In genomic region chr7:84100866-84101265, GRCh38 we compare ENCODE assay signal across 14 cellular contexts.
DNase-seq lines count a peak whose midpoint lies in the region; ATAC-seq, FAIRE-seq and TF ChIP-seq lines count a peak whose summit lies in the region.
"Had no signal": no experiment of that assay in that cellular context is flagged by ENCODE, and none has a peak within 500 bp of the region (broad histone marks: within the 10 kb centered on the region; RNA-seq: fewer than 3 reads in every experiment).

No MANE protein-coding gene starts in this region.

- H3K9me3 ChIP-seq in cardiac muscle cell (ENCODE audit: low read depth) (no peaks in the 10 kb centered on the region), right atrium auricular region (no peaks in the 10 kb centered on the region), RWPE2 (ENCODE audit: severe bottlenecking) (no peaks in the 10 kb centered on the region)
- H3K9me3 ChIP-seq: BLaER1 had no signal

- H3K27me3 ChIP-seq in cardiac muscle cell (no peaks in the 10 kb centered on the region), right atrium auricular region (no peaks in the 10 kb centered on the region), RWPE2 (ENCODE audit: insufficient read depth, poor library complexity, severe bottlenecking) (no peaks in the 10 kb centered on the region)
- H3K27me3 ChIP-seq: BLaER1 had no signal

- no peak overlapping the region for H3K27ac ChIP-seq in cardiac muscle cell
- H3K27ac ChIP-seq in right atrium auricular region: no peak overlapping the region
- H3K27ac ChIP-seq in RWPE2 (ENCODE audit: poor library complexity, severe bottlenecking): no peak overlapping the region
- H3K27ac ChIP-seq: BLaER1 had no signal

- H3K4me3 ChIP-seq in cardiac muscle cell (no peak overlapping the region), right atrium auricular region (no peak overlapping the region), RWPE2 (ENCODE audit: severe bottlenecking) (no peak overlapping the region), foreskin fibroblast (ENCODE audit: low read depth in 1 of 2, low read length in 2 of 2) (no peak overlapping the region)
- H3K4me3 ChIP-seq: BLaER1 had no signal

- H3K4me1 ChIP-seq in cardiac muscle cell (ENCODE audit: low read depth) (peaks cover 3% of the 10 kb centered on the region), right atrium auricular region (no peaks in the 10 kb centered on the region), RWPE2 (ENCODE audit: insufficient read depth, poor library complexity, severe bottlenecking) (peaks cover 8% of the 10 kb centered on the region)
- H3K4me1 ChIP-seq: BLaER1 had no signal

- DNase-seq in cardiac muscle cell (ENCODE audit: low read depth in 1 of 2, low spot score in 1 of 2): peak in 1 of 2 donors; percentile 44
- DNase-seq in right atrium auricular region (ENCODE audit: low spot score): no peak
- DNase-seq in RWPE2 (ENCODE audit: low spot score): no peak
- DNase-seq in foreskin fibroblast: peak; percentile 16 to 61
- DNase-seq in urothelium cell line (ENCODE audit: low spot score): peak; percentile 27
- no peak for DNase-seq in SHP77 treated with DMSO at 0.1 percent for 48 hours (lab: John Stamatoyannopoulos, UW)
- no peak for DNase-seq in effector CD8-positive, alpha-beta T cell (lab: John Stamatoyannopoulos, UW)
- DNase-seq: hypothalamus; NCI-H510A treated with DMSO at 0.1 percent for 48 hours; stimulated activated naive CD8-positive, alpha-beta T cell treated with anti-CD3 and anti-CD28 coated beads, Interleukin-15, amount 100 ng/mL, for 72 hours had no signal

- H3K36me3 ChIP-seq in cardiac muscle cell: no peaks in the 10 kb centered on the region
- no peaks in the 10 kb centered on the region for H3K36me3 ChIP-seq in right atrium auricular region
- no peaks in the 10 kb centered on the region for H3K36me3 ChIP-seq in RWPE2 (ENCODE audit: low read depth)
- H3K36me3 ChIP-seq: BLaER1 had no signal

- peak; percentile 79 for FAIRE-seq in urothelium cell line (lab: Jason Lieb, UNC)
- FAIRE-seq: colon had no signal

- TF ChIP-seq CTCF in cardiac muscle cell (IDR thresholded peaks at IDR 0.05; ENCODE audit: low read depth, low read length) (peak; percentile 31), right atrium auricular region (IDR thresholded peaks at IDR 0.05) (no peak), RWPE2 (IDR thresholded peaks at IDR 0.05; ENCODE audit: poor library complexity, severe bottlenecking) (no peak), foreskin fibroblast (IDR thresholded peaks at IDR 0.05; ENCODE audit: low read depth, low read length) (no peak)

- ATAC-seq in RWPE2 (ENCODE audit: low read depth): peak; percentile 42; the same call in 1 of the 3 replicates
- no peak for ATAC-seq in GM21360 (IDR thresholded peaks at IDR 0.05; ENCODE audit: unreplicated experiment)
- ATAC-seq: natural killer cell treated with Interleukin-12 subunit alpha and Interleukin-12 subunit beta and Interleukin-15 and Interleukin-18, amount 100 ng/mL, for 72 hours; stimulated activated naive CD8-positive, alpha-beta T cell treated with anti-CD3 and anti-CD28 coated beads, Interleukin-15, amount 100 ng/mL, for 72 hours had no signal

Comparison
In these comparisons a context has a peak if more than half of its experiments do, and no peak if none do; other contexts are left out.
1. DNase-seq: peak in foreskin fibroblast (2 of 2) and urothelium cell line (single experiment); none in right atrium auricular region (single experiment), RWPE2 (single experiment), SHP77 treated with DMSO at 0.1 percent for 48 hours (single experiment) and effector CD8-positive, alpha-beta T cell (single experiment).